Comparison of ENCODE assay signal across 18 cellular contexts in genomic region chr1:9606948-9607347, GRCh38.
"Had no signal": no experiment of that assay in that cellular context is flagged by ENCODE, and none has a peak within 500 bp of the region (broad histone marks: within the 10 kb centered on the region; RNA-seq: fewer than 3 reads in every experiment).

No MANE protein-coding gene starts in this region.

- H3K27ac Mint-ChIP-seq: activated naive CD8-positive, alpha-beta T cell; activated T-cell treated with anti-CD3 and anti-CD28 coated beads, Interleukin-2, amount 50 U/mL, for 72 hours; endodermal cell; mesothelial cell of epicardium; neural progenitor cell had no signal

- H3K4me3 ChIP-seq: gastroesophageal sphincter, neural progenitor cell, ovary, skin epidermis, transverse colon had no signal

- DNase-seq: activated CD4-positive, alpha-beta T cell treated with anti-CD3 and anti-CD28 coated beads for 48 hours; activated CD8-positive, alpha-beta memory T cell treated with anti-CD3 and anti-CD28 coated beads, Interleukin-2, amount 50 U/mL, for 48 hours; activated gamma-delta T cell; activated T-cell treated with anti-CD3 and anti-CD28 coated beads, Interleukin-2, amount 50 U/mL, for 72 hours; endodermal cell; erythroblast; ovary; stimulated activated CD4-positive, alpha-beta T cell treated with anti-CD3 and anti-CD28 coated beads, Interleukin-15, amount 100 ng/mL, for 24 hours; stimulated activated CD4-positive, alpha-beta T cell treated with anti-CD3 and anti-CD28 coated beads, Interleukin-4, amount 100 ng/mL, for 24 hours; stimulated activated naive CD4-positive, alpha-beta T cell treated with Interleukin-2 at 50 U/mL for 16 hours; T-helper 2 cell; transverse colon had no signal

- H3K9me3 Mint-ChIP-seq: activated T-cell treated with anti-CD3 and anti-CD28 coated beads, Interleukin-2, amount 50 U/mL, for 72 hours; brain; endodermal cell; mesothelial cell of epicardium; neural progenitor cell had no signal

- H3K4me1 Mint-ChIP-seq: endodermal cell, mesothelial cell of epicardium, neural progenitor cell had no signal

- H3K27me3 ChIP-seq: gastroesophageal sphincter, neural progenitor cell, ovary, transverse colon had no signal

- H3K4me3 Mint-ChIP-seq: activated naive CD8-positive, alpha-beta T cell; activated T-cell treated with anti-CD3 and anti-CD28 coated beads, Interleukin-2, amount 50 U/mL, for 72 hours; brain; endodermal cell; mesothelial cell of epicardium; neural progenitor cell had no signal

- H3K9me3 ChIP-seq: gastroesophageal sphincter, ovary, transverse colon had no signal

- ATAC-seq: activated T-cell treated with anti-CD3 and anti-CD28 coated beads, Interleukin-2, amount 50 U/mL, for 72 hours; gastroesophageal sphincter had no signal

- H3K27me3 Mint-ChIP-seq: activated naive CD8-positive, alpha-beta T cell; brain had no signal

- H3K4me1 ChIP-seq: gastroesophageal sphincter, neural progenitor cell, transverse colon had no signal

- H3K27ac ChIP-seq: gastroesophageal sphincter, neural progenitor cell, ovary, skin epidermis, transverse colon had no signal

- H3K36me3 Mint-ChIP-seq: activated naive CD8-positive, alpha-beta T cell had no signal

- H3K36me3 ChIP-seq: neural progenitor cell, ovary had no signal
